10 cellular contexts compared by ENCODE assay signal in the genomic region with DNA sequence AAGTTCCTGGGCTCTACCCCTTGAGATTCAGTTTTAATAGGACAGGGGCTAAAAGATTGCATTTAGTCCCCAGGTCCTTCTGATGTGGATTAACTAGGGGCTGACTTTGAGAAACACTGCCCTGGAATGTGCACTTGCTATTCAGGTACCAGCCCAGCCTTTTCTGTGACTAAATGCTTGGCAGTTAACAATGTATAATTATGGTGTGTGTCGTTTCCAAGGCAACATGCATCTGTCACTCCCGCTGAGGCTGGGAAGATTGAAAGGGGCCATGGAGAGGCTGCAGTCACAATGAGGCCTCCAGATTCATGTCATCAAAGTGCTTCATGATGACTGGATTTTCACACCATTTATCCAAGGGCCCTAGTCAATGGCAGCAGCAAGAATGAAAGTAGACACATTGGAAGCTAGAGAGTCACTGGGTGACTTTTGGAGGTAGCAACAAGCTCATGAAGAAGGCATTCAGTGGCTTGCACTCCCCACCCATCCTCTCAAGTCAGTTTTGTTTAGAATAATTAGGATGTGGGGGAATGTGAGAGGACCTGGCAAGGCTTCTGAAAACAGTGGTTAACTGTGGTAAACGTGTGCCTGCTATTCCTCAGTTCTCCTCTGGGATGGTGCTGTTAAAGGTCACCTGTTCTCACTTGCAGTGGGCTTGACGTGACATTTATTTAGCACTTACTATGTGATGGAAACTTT. TPM values are rescaled to one million over a fixed set of nuclear protein-coding genes. Genes with fewer than 3 reads are reported as not detected.
DNase-seq lines count a peak whose midpoint lies in the region; ATAC-seq, FAIRE-seq and TF ChIP-seq lines count a peak whose summit lies in the region.
"Had no signal": no experiment of that assay in that cellular context is flagged by ENCODE, and none has a peak within 500 bp of the region (broad histone marks: within the 10 kb centered on the region; RNA-seq: fewer than 3 reads in every experiment).

No MANE protein-coding gene starts in this region.

- H3K9me3 ChIP-seq in HepG2 (ENCODE audit: low read length) = no peaks in the 10 kb centered on the region
- no peaks in the 10 kb centered on the region for H3K9me3 ChIP-seq in right lobe of liver
- H3K9me3 ChIP-seq in RWPE2 (ENCODE audit: severe bottlenecking) = no peaks in the 10 kb centered on the region
- H3K9me3 ChIP-seq in uterus = no peaks in the 10 kb centered on the region

- BruUV-seq in HepG2 (replicated peaks; lab: Mats Ljungman, UMichigan) = no TSS peak

- H3K27me3 ChIP-seq in HepG2 (ENCODE audit: control insufficient read depth in 1 of 2, insufficient read depth in 2 of 2, low read length in 2 of 2) = no peaks in the 10 kb centered on the region
- H3K27me3 ChIP-seq in right lobe of liver = no peaks in the 10 kb centered on the region
- no peaks in the 10 kb centered on the region for H3K27me3 ChIP-seq in RWPE2 (ENCODE audit: insufficient read depth, poor library complexity, severe bottlenecking)
- H3K27me3 ChIP-seq in uterus = no peaks in the 10 kb centered on the region

- no peak overlapping the region for H3K9ac ChIP-seq in HepG2 (ENCODE audit: insufficient read depth, low read depth, low read length)

- H3K4me3 ChIP-seq in HepG2 (replicated peaks in 1 of 3; ENCODE audit: insufficient read depth in 1 of 3, low read depth in 2 of 3, low read length in 3 of 3) (no peak overlapping the region), right lobe of liver (no peak overlapping the region), RWPE2 (ENCODE audit: severe bottlenecking) (no peak overlapping the region), uterus (no peak overlapping the region)

- ATAC-seq in HepG2 (peak; percentile 27), right lobe of liver (no peak), RWPE2 (ENCODE audit: low read depth) (peak; percentile 21; the same call in 1 of the 3 replicates), left ventricle myocardium superior (peak; percentile 64)

- H3K27ac ChIP-seq in HepG2 (ENCODE audit: extremely low read length, insufficient read depth, low read length) (no peak overlapping the region), right lobe of liver (peak overlapping the region in 1 of 3 donors; percentile 73), RWPE2 (ENCODE audit: poor library complexity, severe bottlenecking) (peak overlapping the region; percentile 48), uterus (peak overlapping the region; percentile 83 to 84)

- no peak for TF ChIP-seq RAD21 in HepG2 (CRISPR knock-in tag; IDR thresholded peaks at IDR 0.05)

- 88% methylated on average over 4 of the region's 4 CpGs for WGBS in HepG2 (ENCODE audit: low lambda C conversion rate)
- 67% methylated on average over 4 of the region's 4 CpGs for WGBS in right lobe of liver (ENCODE audit: insufficient coverage, low coverage, low lambda C conversion rate, missing lambda C conversion rate)

- no peak for TF ChIP-seq POLR2A in HepG2 (IDR thresholded peaks at IDR 0.05; ENCODE audit: insufficient read depth in 1 of 2, low read depth in 2 of 2, low read length in 2 of 2)
- TF ChIP-seq POLR2A in right lobe of liver (IDR thresholded peaks at IDR 0.05) = no peak
- TF ChIP-seq POLR2A in uterus (IDR thresholded peaks at IDR 0.05) = no peak

- in situ Hi-C loops in HepG2 (cut with HindIII; ENCODE audit: extremely low pct_ligation_motif_present, low pct_unique_long_range_greater_than_20kb) = no loop called here
- in situ Hi-C loops in KBM-7 (cut with MboI; ENCODE audit: low pct_unique_long_range_greater_than_20kb, low sequenced_read_pairs) = no loop called here

- DNase-seq in HepG2 (ENCODE audit: low spot score) = peak; percentile 32
- DNase-seq in right lobe of liver = no peak
- no peak for DNase-seq in RWPE2 (ENCODE audit: low spot score)
- no peak for DNase-seq in left ventricle myocardium superior
- DNase-seq in uterus = no peak
- DNase-seq in stimulated activated CD8-positive, alpha-beta memory T cell treated with anti-CD3 and anti-CD28 coated beads, Interleukin-4, amount 100 ng/mL, for 48 hours = no peak
- DNase-seq in stimulated activated CD4-positive, alpha-beta T cell treated with anti-CD3 and anti-CD28 coated beads, Interleukin-12 subunit alpha, Interleukin-12 subunit beta, amount 100 ng/mL, for 4 hours = no peak
- no peak for DNase-seq in KBM-7
- DNase-seq: activated naive CD4-positive, alpha-beta T cell treated with anti-CD3 and anti-CD28 coated beads, Interleukin-2, amount 10 ng/mL, durations not matched to agents 7 days and 5 days; DND-41 had no signal

- no peak for FAIRE-seq in HepG2 (lab: Jason Lieb, UNC)

- H4K20me1 ChIP-seq in HepG2 (ENCODE audit: insufficient read depth, low read length) = no peaks in the 10 kb centered on the region

- intact Hi-C loops in HepG2 (cut with micrococcal nuclease; ENCODE audit: unreplicated experiment) (no loop called here), right lobe of liver (cut with DNase I) (no loop called here), left ventricle myocardium superior (cut with micrococcal nuclease) (no loop called here), uterus (cut with DNase I; ENCODE audit: low total_unique reads) (no loop called here)

- peaks cover 71% of the 10 kb centered on the region for H3K4me1 ChIP-seq in HepG2 (ENCODE audit: insufficient read depth, low read length)
- peaks cover 0 to 60% (median 16%) of the 10 kb centered on the region in 4 donors for H3K4me1 ChIP-seq in right lobe of liver
- peaks cover 48% of the 10 kb centered on the region for H3K4me1 ChIP-seq in RWPE2 (ENCODE audit: insufficient read depth, poor library complexity, severe bottlenecking)
- peaks cover 0 to 9% of the 10 kb centered on the region in 2 donors for H3K4me1 ChIP-seq in uterus

- H2AFZ ChIP-seq in HepG2 (ENCODE audit: low read length) = no peak overlapping the region

- H3K79me2 ChIP-seq in HepG2 (ENCODE audit: insufficient read depth, low read length) = peaks cover 10% of the 10 kb centered on the region

- POLR2A ChIA-PET in HepG2 (lab: Yijun Ruan, JAX) = no interaction called here

- H3K36me3 ChIP-seq in HepG2 (replicated peaks in 1 of 2; ENCODE audit: control insufficient read depth in 1 of 2, insufficient read depth in 2 of 2, low read length in 2 of 2) (peaks cover 0 to 5% of the 10 kb centered on the region in 2 experiments; a peak in 1 of 5 replicates), right lobe of liver (no peaks in the 10 kb centered on the region), RWPE2 (ENCODE audit: low read depth) (peaks cover 26% of the 10 kb centered on the region), uterus (no peaks in the 10 kb centered on the region)

- H3K4me2 ChIP-seq in HepG2 (ENCODE audit: low read depth, low read length) = no peak overlapping the region

- no peak for TF ChIP-seq CTCF in HepG2 (CRISPR knock-in tag; IDR thresholded peaks at IDR 0.05)
- no peak for TF ChIP-seq CTCF in right lobe of liver (IDR thresholded peaks at IDR 0.05)
- TF ChIP-seq CTCF in RWPE2 (IDR thresholded peaks at IDR 0.05; ENCODE audit: poor library complexity, severe bottlenecking) = no peak
- TF ChIP-seq CTCF in uterus (IDR thresholded peaks at IDR 0.05) = no peak

- CTCF ChIA-PET in HepG2 (lab: Yijun Ruan, JAX; ENCODE audit: low intra/inter-chr PET ratio, low total read pairs) = no interaction called here

- TF ChIP-seq EP300 in HepG2 (IDR thresholded peaks at IDR 0.05; ENCODE audit: low read depth in 2 of 2, low read length in 2 of 2) (no peak), HepG2 (CRISPR knock-in tag; IDR thresholded peaks at IDR 0.05; ENCODE audit: borderline replicate concordance) (no peak)

TF ChIP-seq in HepG2, 621 proteins besides CTCF, POLR2A, EP300 and RAD21:
- TF ChIP-seq RFX1 (IDR thresholded peaks at IDR 0.05) (peak; percentile 36; the same call in 1 of the 2 replicates), ZBTB42 (CRISPR knock-in tag; IDR thresholded peaks at IDR 0.05) (no peak)

RNA-seq across cellular contexts. Expression of a gene that starts 28.3 kb away (rescaled TPM):
- total RNA-seq in HepG2 (2016; rRNA removed; fragmentation: Illumina TruSeq; extraction: Trizol) (18.2 and 26.6 TPM in 2 replicates), right lobe of liver (10 to 100 TPM; 11.9 to 30.8 (median 20.8) TPM), left ventricle myocardium superior (7.1 TPM), uterus (100 to 1,000 TPM in 2 of 4 donors, 10 to 100 TPM in 2; 32.4 to 264 (median 117) TPM)
- 2.0 and 2.7 TPM in 2 replicates for total RNA-seq in HepG2 (2016; cell fraction: cytosol; rRNA removed; fragmentation: Illumina TruSeq; extraction: Trizol; ENCODE audit: low read depth)
- 18.6 and 25.3 TPM in 2 replicates for total RNA-seq in HepG2 (2016; cell fraction: insoluble cytoplasmic fraction; rRNA removed; fragmentation: Illumina TruSeq; extraction: Trizol)
- total RNA-seq in HepG2 (2016; cell fraction: membrane; rRNA removed; fragmentation: Illumina TruSeq; extraction: Trizol) = 10.1 and 10.7 TPM in 2 replicates
- 12.7 and 16.1 TPM in 2 replicates for total RNA-seq in HepG2 (2016; cell fraction: nucleus; rRNA removed; fragmentation: Illumina TruSeq; extraction: Trizol)
- polyA plus RNA-seq in HepG2 (2011; rRNA removed) = 12.3 and 12.6 TPM in 2 replicates
- 8.2 and 17.6 TPM in 2 replicates for polyA plus RNA-seq in HepG2 (2011; cell fraction: cytosol; rRNA removed)
- polyA plus RNA-seq in HepG2 (2011; cell fraction: nucleus; rRNA removed) = 9.7 and 9.9 TPM in 2 replicates
- 9.8 and 13.8 TPM in 2 replicates for polyA plus RNA-seq in HepG2 (2012)
- polyA plus RNA-seq in HepG2 (2016; cell fraction: cytosol; fragmentation: Illumina TruSeq; extraction: Trizol; ENCODE audit: low read depth) = 2.3 and 2.9 TPM in 2 replicates
- 21.5 and 21.9 TPM in 2 replicates for polyA plus RNA-seq in HepG2 (2016; cell fraction: insoluble cytoplasmic fraction; fragmentation: Illumina TruSeq; extraction: Trizol; ENCODE audit: low read depth)
- polyA plus RNA-seq in HepG2 (2016; cell fraction: membrane; fragmentation: Illumina TruSeq; extraction: Trizol; ENCODE audit: low read depth) = 4.3 and 5.3 TPM in 2 replicates
- 12.4 and 16.3 TPM in 2 replicates for polyA plus RNA-seq in HepG2 (2016; cell fraction: nucleus; fragmentation: Illumina TruSeq; extraction: Trizol; ENCODE audit: insufficient read depth, low read depth)
- 23.8 and 42.0 TPM in 2 replicates for polyA minus RNA-seq in HepG2 (2011; rRNA and poly(A)+ RNA removed; ENCODE audit: low replicate concordance)
- 5.7 and 14.3 TPM in 2 replicates for polyA minus RNA-seq in HepG2 (2011; cell fraction: cytosol; rRNA and poly(A)+ RNA removed)
- 13.2 and 14.3 TPM in 2 replicates for polyA minus RNA-seq in HepG2 (2011; cell fraction: nucleus; rRNA and poly(A)+ RNA removed)

Comparison
In these comparisons a context has a peak if more than half of its experiments do, and no peak if none do; other contexts are left out.
1. ATAC-seq: peak in HepG2 (single experiment), RWPE2 (single experiment) and left ventricle myocardium superior (single experiment); none in right lobe of liver (0 of 4).